ENCODE assay signal across 1 cellular context in the genomic region with DNA sequence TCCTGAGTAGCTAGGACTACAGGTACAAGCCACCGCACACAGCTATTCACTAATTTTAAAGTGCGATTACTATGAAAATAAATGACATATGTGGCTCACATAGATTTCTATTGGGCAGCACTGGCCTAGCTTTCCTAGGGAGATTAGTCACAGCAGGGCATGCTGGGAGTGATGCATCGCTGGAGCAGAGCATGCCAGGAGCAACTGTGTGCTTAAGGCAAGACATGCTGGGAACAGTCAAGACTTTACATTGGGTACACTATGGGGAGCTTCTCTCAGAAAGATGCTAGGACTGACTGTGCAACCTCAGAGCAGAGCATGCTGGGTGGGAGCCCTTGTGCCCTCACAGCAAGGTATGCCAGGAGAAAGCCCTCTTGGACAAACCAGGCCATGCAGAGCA.
TF ChIP-seq lines count a peak whose summit lies in the region.

No MANE protein-coding gene starts in this region.

TF ChIP-seq in H1, 55 proteins besides CTCF, POLR2A, EP300 and RAD21:
- TF ChIP-seq TBP (IDR thresholded peaks at IDR 0.05; ENCODE audit: low read depth, low read length) (no peak), HDAC6 (IDR thresholded peaks at IDR 0.05; ENCODE audit: low read depth, low read length) (no peak), MAFK (IDR thresholded peaks at IDR 0.05; ENCODE audit: low read depth, low read length) (no peak), YY1 (IDR thresholded peaks at IDR 0.05; ENCODE audit: low read depth, low read length) (no peak), SIRT6 (IDR thresholded peaks at IDR 0.05; ENCODE audit: low read length) (no peak), PHF8 (conservative IDR thresholded peaks at IDR 0.05; ENCODE audit: low read depth, low read length) (no peak), TCF12 (IDR thresholded peaks at IDR 0.05; ENCODE audit: low read depth, low read length) (no peak), NANOG (IDR thresholded peaks at IDR 0.05; ENCODE audit: insufficient read depth, low read depth, low read length, poor library complexity, severe bottlenecking) (no peak)
- TF ChIP-seq, protein P1, sequence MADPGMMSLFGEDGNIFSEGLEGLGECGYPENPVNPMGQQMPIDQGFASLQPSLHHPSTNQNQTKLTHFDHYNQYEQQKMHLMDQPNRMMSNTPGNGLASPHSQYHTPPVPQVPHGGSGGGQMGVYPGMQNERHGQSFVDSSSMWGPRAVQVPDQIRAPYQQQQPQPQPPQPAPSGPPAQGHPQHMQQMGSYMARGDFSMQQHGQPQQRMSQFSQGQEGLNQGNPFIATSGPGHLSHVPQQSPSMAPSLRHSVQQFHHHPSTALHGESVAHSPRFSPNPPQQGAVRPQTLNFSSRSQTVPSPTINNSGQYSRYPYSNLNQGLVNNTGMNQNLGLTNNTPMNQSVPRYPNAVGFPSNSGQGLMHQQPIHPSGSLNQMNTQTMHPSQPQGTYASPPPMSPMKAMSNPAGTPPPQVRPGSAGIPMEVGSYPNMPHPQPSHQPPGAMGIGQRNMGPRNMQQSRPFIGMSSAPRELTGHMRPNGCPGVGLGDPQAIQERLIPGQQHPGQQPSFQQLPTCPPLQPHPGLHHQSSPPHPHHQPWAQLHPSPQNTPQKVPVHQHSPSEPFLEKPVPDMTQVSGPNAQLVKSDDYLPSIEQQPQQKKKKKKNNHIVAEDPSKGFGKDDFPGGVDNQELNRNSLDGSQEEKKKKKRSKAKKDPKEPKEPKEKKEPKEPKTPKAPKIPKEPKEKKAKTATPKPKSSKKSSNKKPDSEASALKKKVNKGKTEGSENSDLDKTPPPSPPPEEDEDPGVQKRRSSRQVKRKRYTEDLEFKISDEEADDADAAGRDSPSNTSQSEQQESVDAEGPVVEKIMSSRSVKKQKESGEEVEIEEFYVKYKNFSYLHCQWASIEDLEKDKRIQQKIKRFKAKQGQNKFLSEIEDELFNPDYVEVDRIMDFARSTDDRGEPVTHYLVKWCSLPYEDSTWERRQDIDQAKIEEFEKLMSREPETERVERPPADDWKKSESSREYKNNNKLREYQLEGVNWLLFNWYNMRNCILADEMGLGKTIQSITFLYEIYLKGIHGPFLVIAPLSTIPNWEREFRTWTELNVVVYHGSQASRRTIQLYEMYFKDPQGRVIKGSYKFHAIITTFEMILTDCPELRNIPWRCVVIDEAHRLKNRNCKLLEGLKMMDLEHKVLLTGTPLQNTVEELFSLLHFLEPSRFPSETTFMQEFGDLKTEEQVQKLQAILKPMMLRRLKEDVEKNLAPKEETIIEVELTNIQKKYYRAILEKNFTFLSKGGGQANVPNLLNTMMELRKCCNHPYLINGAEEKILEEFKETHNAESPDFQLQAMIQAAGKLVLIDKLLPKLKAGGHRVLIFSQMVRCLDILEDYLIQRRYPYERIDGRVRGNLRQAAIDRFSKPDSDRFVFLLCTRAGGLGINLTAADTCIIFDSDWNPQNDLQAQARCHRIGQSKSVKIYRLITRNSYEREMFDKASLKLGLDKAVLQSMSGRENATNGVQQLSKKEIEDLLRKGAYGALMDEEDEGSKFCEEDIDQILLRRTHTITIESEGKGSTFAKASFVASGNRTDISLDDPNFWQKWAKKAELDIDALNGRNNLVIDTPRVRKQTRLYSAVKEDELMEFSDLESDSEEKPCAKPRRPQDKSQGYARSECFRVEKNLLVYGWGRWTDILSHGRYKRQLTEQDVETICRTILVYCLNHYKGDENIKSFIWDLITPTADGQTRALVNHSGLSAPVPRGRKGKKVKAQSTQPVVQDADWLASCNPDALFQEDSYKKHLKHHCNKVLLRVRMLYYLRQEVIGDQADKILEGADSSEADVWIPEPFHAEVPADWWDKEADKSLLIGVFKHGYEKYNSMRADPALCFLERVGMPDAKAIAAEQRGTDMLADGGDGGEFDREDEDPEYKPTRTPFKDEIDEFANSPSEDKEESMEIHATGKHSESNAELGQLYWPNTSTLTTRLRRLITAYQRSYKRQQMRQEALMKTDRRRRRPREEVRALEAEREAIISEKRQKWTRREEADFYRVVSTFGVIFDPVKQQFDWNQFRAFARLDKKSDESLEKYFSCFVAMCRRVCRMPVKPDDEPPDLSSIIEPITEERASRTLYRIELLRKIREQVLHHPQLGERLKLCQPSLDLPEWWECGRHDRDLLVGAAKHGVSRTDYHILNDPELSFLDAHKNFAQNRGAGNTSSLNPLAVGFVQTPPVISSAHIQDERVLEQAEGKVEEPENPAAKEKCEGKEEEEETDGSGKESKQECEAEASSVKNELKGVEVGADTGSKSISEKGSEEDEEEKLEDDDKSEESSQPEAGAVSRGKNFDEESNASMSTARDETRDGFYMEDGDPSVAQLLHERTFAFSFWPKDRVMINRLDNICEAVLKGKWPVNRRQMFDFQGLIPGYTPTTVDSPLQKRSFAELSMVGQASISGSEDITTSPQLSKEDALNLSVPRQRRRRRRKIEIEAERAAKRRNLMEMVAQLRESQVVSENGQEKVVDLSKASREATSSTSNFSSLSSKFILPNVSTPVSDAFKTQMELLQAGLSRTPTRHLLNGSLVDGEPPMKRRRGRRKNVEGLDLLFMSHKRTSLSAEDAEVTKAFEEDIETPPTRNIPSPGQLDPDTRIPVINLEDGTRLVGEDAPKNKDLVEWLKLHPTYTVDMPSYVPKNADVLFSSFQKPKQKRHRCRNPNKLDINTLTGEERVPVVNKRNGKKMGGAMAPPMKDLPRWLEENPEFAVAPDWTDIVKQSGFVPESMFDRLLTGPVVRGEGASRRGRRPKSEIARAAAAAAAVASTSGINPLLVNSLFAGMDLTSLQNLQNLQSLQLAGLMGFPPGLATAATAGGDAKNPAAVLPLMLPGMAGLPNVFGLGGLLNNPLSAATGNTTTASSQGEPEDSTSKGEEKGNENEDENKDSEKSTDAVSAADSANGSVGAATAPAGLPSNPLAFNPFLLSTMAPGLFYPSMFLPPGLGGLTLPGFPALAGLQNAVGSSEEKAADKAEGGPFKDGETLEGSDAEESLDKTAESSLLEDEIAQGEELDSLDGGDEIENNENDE (IDR thresholded peaks at IDR 0.05; ENCODE audit: insufficient replicate concordance, low read length), result no peak
